Comparison of ENCODE assay signal across 12 cellular contexts in genomic region chr10:97673736-97674525, GRCh38. TPM values are rescaled to one million over a fixed set of nuclear protein-coding genes. Genes with fewer than 3 reads are reported as not detected.
DNase-seq lines count a peak whose midpoint lies in the region; ATAC-seq and TF ChIP-seq lines count a peak whose summit lies in the region.
"Had no signal": no experiment of that assay in that cellular context is flagged by ENCODE, and none has a peak within 500 bp of the region (broad histone marks: within the 10 kb centered on the region; RNA-seq: fewer than 3 reads in every experiment).

No MANE protein-coding gene starts in this region.

- peaks cover 19% of the 10 kb centered on the region for H3K4me1 Mint-ChIP-seq in CD14-positive monocyte
- H3K4me1 Mint-ChIP-seq in activated CD8-positive, alpha-beta T cell treated with anti-CD3 and anti-CD28 coated beads, Interleukin-2, amount 10 ng/mL, durations not matched to agents 7 days and 5 days (ENCODE audit: low read depth), result peaks cover 23% of the 10 kb centered on the region

- H3K27me3 ChIP-seq in lower lobe of right lung (ENCODE audit: low read depth), result no peaks in the 10 kb centered on the region

- H3K27ac ChIP-seq in lower lobe of right lung, result no peak overlapping the region
- H3K27ac ChIP-seq: parathyroid adenoma had no signal

- no peaks in the 10 kb centered on the region for H3K9me3 ChIP-seq in lower lobe of right lung

- POLR2A ChIA-PET in activated CD8-positive, alpha-beta T cell treated with anti-CD3 and anti-CD28 coated beads, Interleukin-2, amount 10 ng/mL, durations not matched to agents 7 days and 5 days (lab: Charles Lee), result no interaction called here

- H3K4me1 ChIP-seq in lower lobe of right lung, result peaks cover 7% of the 10 kb centered on the region
- H3K4me1 ChIP-seq: parathyroid adenoma had no signal

- H3K4me3 Mint-ChIP-seq in CD14-positive monocyte, result no peak overlapping the region
- no peak overlapping the region for H3K4me3 Mint-ChIP-seq in activated CD8-positive, alpha-beta T cell treated with anti-CD3 and anti-CD28 coated beads, Interleukin-2, amount 10 ng/mL, durations not matched to agents 7 days and 5 days
- H3K4me3 Mint-ChIP-seq: type B pancreatic cell had no signal

- H3K4me3 ChIP-seq in lower lobe of right lung, result no peak overlapping the region

- peaks cover 88% of the 10 kb centered on the region for H3K36me3 ChIP-seq in lower lobe of right lung

- H3K27ac Mint-ChIP-seq in CD14-positive monocyte, result peak overlapping the region in 3 of 7 donors; percentile 10 to 62 (median 28)
- peak overlapping the region; percentile 30 for H3K27ac Mint-ChIP-seq in activated CD8-positive, alpha-beta T cell treated with anti-CD3 and anti-CD28 coated beads, Interleukin-2, amount 10 ng/mL, durations not matched to agents 7 days and 5 days
- H3K27ac Mint-ChIP-seq: type B pancreatic cell had no signal

- peak; percentile 65 for DNase-seq in CD14-positive monocyte (ENCODE audit: low spot score)
- peak in 74 of 76 experiments; percentile 27 to 97 (median 86) for DNase-seq in HUDEP-2 (lab: John Stamatoyannopoulos, UW; ENCODE audit: unreplicated experiment in 76 of 76)
- peak; percentile 33 for DNase-seq in activated CD8-positive, alpha-beta T cell treated with anti-CD3 and anti-CD28 coated beads, Interleukin-2, amount 10 ng/mL, durations not matched to agents 7 days and 5 days
- no peak for DNase-seq in left lobe of liver (ENCODE audit: low spot score)
- no peak for DNase-seq in germinal center (ENCODE audit: low spot score)
- no peak for DNase-seq in lower lobe of right lung
- no peak for DNase-seq in posterior vena cava (ENCODE audit: low spot score)
- DNase-seq: activated CD8-positive, alpha-beta memory T cell treated with anti-CD3 and anti-CD28 coated beads, Interleukin-2, amount 50 U/mL, for 48 hours; NCI-H510A treated with DMSO at 0.1 percent for 48 hours had no signal

- H3K9me3 Mint-ChIP-seq in CD14-positive monocyte, result no peaks in the 10 kb centered on the region
- H3K9me3 Mint-ChIP-seq in activated CD8-positive, alpha-beta T cell treated with anti-CD3 and anti-CD28 coated beads, Interleukin-2, amount 10 ng/mL, durations not matched to agents 7 days and 5 days (ENCODE audit: insufficient read depth), result no peaks in the 10 kb centered on the region
- H3K9me3 Mint-ChIP-seq: type B pancreatic cell had no signal

- H3K36me3 Mint-ChIP-seq in CD14-positive monocyte, result peaks cover 59 to 75% of the 10 kb centered on the region in 2 donors
- peaks cover 16% of the 10 kb centered on the region for H3K36me3 Mint-ChIP-seq in activated CD8-positive, alpha-beta T cell treated with anti-CD3 and anti-CD28 coated beads, Interleukin-2, amount 10 ng/mL, durations not matched to agents 7 days and 5 days (ENCODE audit: low read depth)

- intact Hi-C loops in CD14-positive monocyte (cut with micrococcal nuclease) (no loop called here), lower lobe of right lung (cut with DNase I) (no loop called here), posterior vena cava (cut with DNase I) (no loop called here)

- TF ChIP-seq CTCF in CD14-positive monocyte (IDR thresholded peaks at IDR 0.05) (no peak), lower lobe of right lung (IDR thresholded peaks at IDR 0.05) (no peak)

- CTCF ChIA-PET in activated CD8-positive, alpha-beta T cell treated with anti-CD3 and anti-CD28 coated beads, Interleukin-2, amount 10 ng/mL, durations not matched to agents 7 days and 5 days (lab: Charles Lee), result interaction anchor here (1.2 to 5.2 kb wide), 3 partner anchors 13 to 57 kb away, joined by 3 to 52 read pairs (median 3); partner anchors contain the start of gene AVPI1

- ATAC-seq in activated CD8-positive, alpha-beta T cell treated with anti-CD3 and anti-CD28 coated beads, Interleukin-2, amount 10 ng/mL, durations not matched to agents 7 days and 5 days, result peak; percentile 28
- ATAC-seq in left lobe of liver, result peak; percentile 77
- ATAC-seq in HG02798 (IDR thresholded peaks at IDR 0.05; ENCODE audit: poor library complexity, unreplicated experiment), result no peak
- ATAC-seq in lower lobe of right lung, result no peak

- no peaks in the 10 kb centered on the region for H3K27me3 Mint-ChIP-seq in CD14-positive monocyte (ENCODE audit: low read depth in 3 of 3)
- no peaks in the 10 kb centered on the region for H3K27me3 Mint-ChIP-seq in activated CD8-positive, alpha-beta T cell treated with anti-CD3 and anti-CD28 coated beads, Interleukin-2, amount 10 ng/mL, durations not matched to agents 7 days and 5 days (ENCODE audit: low read depth)
- H3K27me3 Mint-ChIP-seq: type B pancreatic cell had no signal

RNA-seq across cellular contexts. Expression of gene AVPI1, which starts 13.1 kb away (rescaled TPM):
- 1 to 10 TPM; 2.0 to 2.9 TPM for polyA plus RNA-seq in CD14-positive monocyte
- 1 to 10 TPM; 1.1 to 1.7 TPM for total RNA-seq in activated CD8-positive, alpha-beta T cell treated with anti-CD3 and anti-CD28 coated beads, Interleukin-2, amount 10 ng/mL, durations not matched to agents 7 days and 5 days
- total RNA-seq in left lobe of liver, result 26.4 TPM
- total RNA-seq in lower lobe of right lung, result 22.6 TPM
- 10 to 100 TPM; 15.0 to 17.6 TPM for total RNA-seq in posterior vena cava

RNA-seq across cellular contexts. Expression of gene PI4K2A, which starts 33.5 kb away (rescaled TPM):
- polyA plus RNA-seq in CD14-positive monocyte, result 1 to 10 TPM; 5.8 to 6.7 TPM
- total RNA-seq in activated CD8-positive, alpha-beta T cell treated with anti-CD3 and anti-CD28 coated beads, Interleukin-2, amount 10 ng/mL, durations not matched to agents 7 days and 5 days, result 1 to 10 TPM; 8.9 to 9.5 TPM
- 5.6 TPM for total RNA-seq in left lobe of liver
- total RNA-seq in lower lobe of right lung, result 29.7 TPM
- 10 to 100 TPM; 13.8 to 15.9 TPM for total RNA-seq in posterior vena cava

RNA-seq across cellular contexts. Expression of gene MARVELD1, which starts 39.6 kb away (rescaled TPM):
- 1 to 10 TPM; 3.7 to 9.2 TPM for polyA plus RNA-seq in CD14-positive monocyte
- 1 to 10 TPM; 2.2 to 2.4 TPM for total RNA-seq in activated CD8-positive, alpha-beta T cell treated with anti-CD3 and anti-CD28 coated beads, Interleukin-2, amount 10 ng/mL, durations not matched to agents 7 days and 5 days
- total RNA-seq in left lobe of liver, result 2.0 TPM
- 36.5 TPM for total RNA-seq in lower lobe of right lung
- 10 to 100 TPM; 87.5 to 96.8 TPM for total RNA-seq in posterior vena cava

RNA-seq across cellular contexts. Expression of gene MORN4, which starts 40.6 kb away (rescaled TPM):
- not detected for polyA plus RNA-seq in CD14-positive monocyte
- 1 to 10 TPM; 1.1 to 1.2 TPM for total RNA-seq in activated CD8-positive, alpha-beta T cell treated with anti-CD3 and anti-CD28 coated beads, Interleukin-2, amount 10 ng/mL, durations not matched to agents 7 days and 5 days
- 0.81 TPM for total RNA-seq in left lobe of liver
- total RNA-seq in lower lobe of right lung, result 5.4 TPM
- 1 to 10 TPM; 3.4 to 6.5 TPM for total RNA-seq in posterior vena cava

Comparison
In these comparisons a context has a peak if more than half of its experiments do, and no peak if none do; other contexts are left out.
1. DNase-seq: peak in CD14-positive monocyte (single experiment), HUDEP-2 (74 of 76) and activated CD8-positive, alpha-beta T cell treated with anti-CD3 and anti-CD28 coated beads, Interleukin-2, amount 10 ng/mL, durations not matched to agents 7 days and 5 days (single experiment); none in left lobe of liver (single experiment), germinal center (single experiment), lower lobe of right lung (single experiment) and posterior vena cava (single experiment).
2. ATAC-seq: peak in activated CD8-positive, alpha-beta T cell treated with anti-CD3 and anti-CD28 coated beads, Interleukin-2, amount 10 ng/mL, durations not matched to agents 7 days and 5 days (single experiment) and left lobe of liver (single experiment); none in HG02798 (single experiment) and lower lobe of right lung (0 of 2).
3. RNA of gene MARVELD1, which starts 39.6 kb away (total RNA-seq): 87.5 to 96.8 TPM in posterior vena cava and 36.5 TPM in lower lobe of right lung (single experiment); 2.2 to 2.4 TPM in activated CD8-positive, alpha-beta T cell treated with anti-CD3 and anti-CD28 coated beads, Interleukin-2, amount 10 ng/mL, durations not matched to agents 7 days and 5 days and 2.0 TPM in left lobe of liver (single experiment); every median in the first group is over 10 times any median in the second.